ENCODE assay signal across 1 cellular context in the genomic region with DNA sequence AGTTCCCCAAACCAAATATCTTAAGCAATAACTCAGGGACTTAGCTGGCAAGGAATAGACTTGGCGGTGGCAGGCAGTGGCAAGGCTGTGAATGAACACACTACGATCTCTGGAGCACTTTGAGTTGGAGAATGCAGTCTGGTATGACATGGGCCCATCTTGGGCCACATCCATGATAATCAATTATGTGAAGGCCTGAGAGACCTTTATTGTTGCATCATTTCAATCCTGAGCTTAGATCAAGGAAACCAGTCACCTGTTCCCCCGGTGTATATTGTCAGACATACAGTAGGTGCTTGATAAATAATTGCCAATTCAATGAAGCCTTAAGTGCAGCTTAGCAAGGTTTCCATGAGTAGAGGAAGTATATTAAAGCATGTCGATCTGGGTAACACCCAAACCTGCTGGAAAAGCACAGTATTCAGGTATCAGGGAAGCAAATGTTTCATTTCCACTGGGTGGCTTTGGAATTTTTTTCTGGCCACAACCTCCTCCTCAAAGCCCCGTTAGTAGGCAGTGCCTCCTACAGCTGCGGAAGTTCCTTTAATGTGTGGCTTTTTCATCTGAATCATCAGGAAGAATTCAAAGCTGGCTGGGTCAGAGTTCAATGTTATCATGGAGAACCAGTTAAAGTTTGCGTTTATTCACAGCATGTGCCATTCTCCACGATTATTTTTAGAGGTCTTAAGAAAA.
TF ChIP-seq lines count a peak whose summit lies in the region.

No MANE protein-coding gene starts in this region.

TF ChIP-seq in endothelial cell of umbilical vein, 7 proteins besides CTCF, POLR2A, EP300 and RAD21:
- peak; percentile 73 for TF ChIP-seq POLR2AphosphoS5 (IDR thresholded peaks at IDR 0.05; ENCODE audit: insufficient read depth, low read depth, low read length)
- TF ChIP-seq GATA2 (IDR thresholded peaks at IDR 0.05; ENCODE audit: insufficient read depth, insufficient read length, low read depth, low read length): peak; percentile 81
- no peak for TF ChIP-seq MYC (IDR thresholded peaks at IDR 0.05; ENCODE audit: low read depth, low read length)
- TF ChIP-seq FOS (IDR thresholded peaks at IDR 0.05; ENCODE audit: borderline replicate concordance, insufficient read depth, low read length): peak; percentile 77
- TF ChIP-seq JUN (IDR thresholded peaks at IDR 0.05; ENCODE audit: borderline replicate concordance, insufficient read depth, insufficient read length, low read depth): peak; percentile 46
- TF ChIP-seq, protein P1, sequence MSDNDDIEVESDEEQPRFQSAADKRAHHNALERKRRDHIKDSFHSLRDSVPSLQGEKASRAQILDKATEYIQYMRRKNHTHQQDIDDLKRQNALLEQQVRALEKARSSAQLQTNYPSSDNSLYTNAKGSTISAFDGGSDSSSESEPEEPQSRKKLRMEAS (IDR thresholded peaks at IDR 0.05; ENCODE audit: insufficient read depth, insufficient read length): no peak
